ENCODE assay signal across 2 cellular contexts in the genomic region with DNA sequence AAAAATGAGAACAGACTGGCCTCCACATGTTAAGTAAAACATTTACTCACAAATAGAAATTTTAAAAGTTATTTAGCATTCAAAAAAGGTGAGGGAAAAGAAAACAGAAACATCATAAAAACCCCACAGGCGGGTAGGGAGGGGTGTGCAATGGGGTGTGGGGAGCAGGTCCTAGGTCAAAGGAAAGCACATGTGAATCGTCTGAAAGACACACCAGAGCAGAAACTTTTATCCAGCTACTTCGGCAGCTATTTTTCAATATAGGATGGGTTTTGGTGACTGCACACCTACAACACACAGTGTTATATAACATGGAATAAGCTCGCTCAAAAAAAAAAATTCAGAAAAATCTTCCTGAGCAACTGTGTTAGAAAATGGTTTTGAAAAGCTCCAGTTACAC.
TF ChIP-seq lines count a peak whose summit lies in the region.

No MANE protein-coding gene starts in this region.

TF ChIP-seq in SK-N-SH treated with all-trans-retinoic acid at 6 μM for 48 hours, 23 proteins besides CTCF, POLR2A, EP300 and RAD21 (continued from another document):
- TF ChIP-seq, protein P1, sequence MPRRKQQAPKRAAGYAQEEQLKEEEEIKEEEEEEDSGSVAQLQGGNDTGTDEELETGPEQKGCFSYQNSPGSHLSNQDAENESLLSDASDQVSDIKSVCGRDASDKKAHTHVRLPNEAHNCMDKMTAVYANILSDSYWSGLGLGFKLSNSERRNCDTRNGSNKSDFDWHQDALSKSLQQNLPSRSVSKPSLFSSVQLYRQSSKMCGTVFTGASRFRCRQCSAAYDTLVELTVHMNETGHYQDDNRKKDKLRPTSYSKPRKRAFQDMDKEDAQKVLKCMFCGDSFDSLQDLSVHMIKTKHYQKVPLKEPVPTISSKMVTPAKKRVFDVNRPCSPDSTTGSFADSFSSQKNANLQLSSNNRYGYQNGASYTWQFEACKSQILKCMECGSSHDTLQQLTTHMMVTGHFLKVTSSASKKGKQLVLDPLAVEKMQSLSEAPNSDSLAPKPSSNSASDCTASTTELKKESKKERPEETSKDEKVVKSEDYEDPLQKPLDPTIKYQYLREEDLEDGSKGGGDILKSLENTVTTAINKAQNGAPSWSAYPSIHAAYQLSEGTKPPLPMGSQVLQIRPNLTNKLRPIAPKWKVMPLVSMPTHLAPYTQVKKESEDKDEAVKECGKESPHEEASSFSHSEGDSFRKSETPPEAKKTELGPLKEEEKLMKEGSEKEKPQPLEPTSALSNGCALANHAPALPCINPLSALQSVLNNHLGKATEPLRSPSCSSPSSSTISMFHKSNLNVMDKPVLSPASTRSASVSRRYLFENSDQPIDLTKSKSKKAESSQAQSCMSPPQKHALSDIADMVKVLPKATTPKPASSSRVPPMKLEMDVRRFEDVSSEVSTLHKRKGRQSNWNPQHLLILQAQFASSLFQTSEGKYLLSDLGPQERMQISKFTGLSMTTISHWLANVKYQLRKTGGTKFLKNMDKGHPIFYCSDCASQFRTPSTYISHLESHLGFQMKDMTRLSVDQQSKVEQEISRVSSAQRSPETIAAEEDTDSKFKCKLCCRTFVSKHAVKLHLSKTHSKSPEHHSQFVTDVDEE (CRISPR knock-in tag; IDR thresholded peaks at IDR 0.05) = no peak
- TF ChIP-seq ZNF565 (CRISPR knock-in tag; conservative IDR thresholded peaks at IDR 0.05; ENCODE audit: low read depth) = no peak
- no peak for TF ChIP-seq ARNTL (CRISPR knock-in tag; IDR thresholded peaks at IDR 0.05; ENCODE audit: borderline replicate concordance, low read depth)
- no peak for TF ChIP-seq ZNF8 (CRISPR knock-in tag; IDR thresholded peaks at IDR 0.05)
- TF ChIP-seq, protein P2, sequence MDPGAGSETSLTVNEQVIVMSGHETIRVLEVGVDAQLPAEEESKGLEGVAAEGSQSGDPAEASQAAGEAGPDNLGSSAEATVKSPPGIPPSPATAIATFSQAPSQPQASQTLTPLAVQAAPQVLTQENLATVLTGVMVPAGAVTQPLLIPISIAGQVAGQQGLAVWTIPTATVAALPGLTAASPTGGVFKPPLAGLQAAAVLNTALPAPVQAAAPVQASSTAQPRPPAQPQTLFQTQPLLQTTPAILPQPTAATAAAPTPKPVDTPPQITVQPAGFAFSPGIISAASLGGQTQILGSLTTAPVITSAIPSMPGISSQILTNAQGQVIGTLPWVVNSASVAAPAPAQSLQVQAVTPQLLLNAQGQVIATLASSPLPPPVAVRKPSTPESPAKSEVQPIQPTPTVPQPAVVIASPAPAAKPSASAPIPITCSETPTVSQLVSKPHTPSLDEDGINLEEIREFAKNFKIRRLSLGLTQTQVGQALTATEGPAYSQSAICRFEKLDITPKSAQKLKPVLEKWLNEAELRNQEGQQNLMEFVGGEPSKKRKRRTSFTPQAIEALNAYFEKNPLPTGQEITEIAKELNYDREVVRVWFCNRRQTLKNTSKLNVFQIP (CRISPR knock-in tag; IDR thresholded peaks at IDR 0.05; ENCODE audit: borderline replicate concordance, low read depth) = no peak

TF ChIP-seq in WTC11, 78 proteins besides CTCF, POLR2A, EP300 and RAD21 (continued from another document):
- TF ChIP-seq, protein P3, sequence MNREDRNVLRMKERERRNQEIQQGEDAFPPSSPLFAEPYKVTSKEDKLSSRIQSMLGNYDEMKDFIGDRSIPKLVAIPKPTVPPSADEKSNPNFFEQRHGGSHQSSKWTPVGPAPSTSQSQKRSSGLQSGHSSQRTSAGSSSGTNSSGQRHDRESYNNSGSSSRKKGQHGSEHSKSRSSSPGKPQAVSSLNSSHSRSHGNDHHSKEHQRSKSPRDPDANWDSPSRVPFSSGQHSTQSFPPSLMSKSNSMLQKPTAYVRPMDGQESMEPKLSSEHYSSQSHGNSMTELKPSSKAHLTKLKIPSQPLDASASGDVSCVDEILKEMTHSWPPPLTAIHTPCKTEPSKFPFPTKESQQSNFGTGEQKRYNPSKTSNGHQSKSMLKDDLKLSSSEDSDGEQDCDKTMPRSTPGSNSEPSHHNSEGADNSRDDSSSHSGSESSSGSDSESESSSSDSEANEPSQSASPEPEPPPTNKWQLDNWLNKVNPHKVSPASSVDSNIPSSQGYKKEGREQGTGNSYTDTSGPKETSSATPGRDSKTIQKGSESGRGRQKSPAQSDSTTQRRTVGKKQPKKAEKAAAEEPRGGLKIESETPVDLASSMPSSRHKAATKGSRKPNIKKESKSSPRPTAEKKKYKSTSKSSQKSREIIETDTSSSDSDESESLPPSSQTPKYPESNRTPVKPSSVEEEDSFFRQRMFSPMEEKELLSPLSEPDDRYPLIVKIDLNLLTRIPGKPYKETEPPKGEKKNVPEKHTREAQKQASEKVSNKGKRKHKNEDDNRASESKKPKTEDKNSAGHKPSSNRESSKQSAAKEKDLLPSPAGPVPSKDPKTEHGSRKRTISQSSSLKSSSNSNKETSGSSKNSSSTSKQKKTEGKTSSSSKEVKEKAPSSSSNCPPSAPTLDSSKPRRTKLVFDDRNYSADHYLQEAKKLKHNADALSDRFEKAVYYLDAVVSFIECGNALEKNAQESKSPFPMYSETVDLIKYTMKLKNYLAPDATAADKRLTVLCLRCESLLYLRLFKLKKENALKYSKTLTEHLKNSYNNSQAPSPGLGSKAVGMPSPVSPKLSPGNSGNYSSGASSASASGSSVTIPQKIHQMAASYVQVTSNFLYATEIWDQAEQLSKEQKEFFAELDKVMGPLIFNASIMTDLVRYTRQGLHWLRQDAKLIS (CRISPR knock-in tag; IDR thresholded peaks at IDR 0.05; ENCODE audit: borderline replicate concordance) = no peak
- TF ChIP-seq, protein P4, sequence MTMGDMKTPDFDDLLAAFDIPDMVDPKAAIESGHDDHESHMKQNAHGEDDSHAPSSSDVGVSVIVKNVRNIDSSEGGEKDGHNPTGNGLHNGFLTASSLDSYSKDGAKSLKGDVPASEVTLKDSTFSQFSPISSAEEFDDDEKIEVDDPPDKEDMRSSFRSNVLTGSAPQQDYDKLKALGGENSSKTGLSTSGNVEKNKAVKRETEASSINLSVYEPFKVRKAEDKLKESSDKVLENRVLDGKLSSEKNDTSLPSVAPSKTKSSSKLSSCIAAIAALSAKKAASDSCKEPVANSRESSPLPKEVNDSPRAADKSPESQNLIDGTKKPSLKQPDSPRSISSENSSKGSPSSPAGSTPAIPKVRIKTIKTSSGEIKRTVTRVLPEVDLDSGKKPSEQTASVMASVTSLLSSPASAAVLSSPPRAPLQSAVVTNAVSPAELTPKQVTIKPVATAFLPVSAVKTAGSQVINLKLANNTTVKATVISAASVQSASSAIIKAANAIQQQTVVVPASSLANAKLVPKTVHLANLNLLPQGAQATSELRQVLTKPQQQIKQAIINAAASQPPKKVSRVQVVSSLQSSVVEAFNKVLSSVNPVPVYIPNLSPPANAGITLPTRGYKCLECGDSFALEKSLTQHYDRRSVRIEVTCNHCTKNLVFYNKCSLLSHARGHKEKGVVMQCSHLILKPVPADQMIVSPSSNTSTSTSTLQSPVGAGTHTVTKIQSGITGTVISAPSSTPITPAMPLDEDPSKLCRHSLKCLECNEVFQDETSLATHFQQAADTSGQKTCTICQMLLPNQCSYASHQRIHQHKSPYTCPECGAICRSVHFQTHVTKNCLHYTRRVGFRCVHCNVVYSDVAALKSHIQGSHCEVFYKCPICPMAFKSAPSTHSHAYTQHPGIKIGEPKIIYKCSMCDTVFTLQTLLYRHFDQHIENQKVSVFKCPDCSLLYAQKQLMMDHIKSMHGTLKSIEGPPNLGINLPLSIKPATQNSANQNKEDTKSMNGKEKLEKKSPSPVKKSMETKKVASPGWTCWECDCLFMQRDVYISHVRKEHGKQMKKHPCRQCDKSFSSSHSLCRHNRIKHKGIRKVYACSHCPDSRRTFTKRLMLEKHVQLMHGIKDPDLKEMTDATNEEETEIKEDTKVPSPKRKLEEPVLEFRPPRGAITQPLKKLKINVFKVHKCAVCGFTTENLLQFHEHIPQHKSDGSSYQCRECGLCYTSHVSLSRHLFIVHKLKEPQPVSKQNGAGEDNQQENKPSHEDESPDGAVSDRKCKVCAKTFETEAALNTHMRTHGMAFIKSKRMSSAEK (CRISPR knock-in tag; IDR thresholded peaks at IDR 0.05; ENCODE audit: borderline replicate concordance) = no peak
- TF ChIP-seq, protein P5, sequence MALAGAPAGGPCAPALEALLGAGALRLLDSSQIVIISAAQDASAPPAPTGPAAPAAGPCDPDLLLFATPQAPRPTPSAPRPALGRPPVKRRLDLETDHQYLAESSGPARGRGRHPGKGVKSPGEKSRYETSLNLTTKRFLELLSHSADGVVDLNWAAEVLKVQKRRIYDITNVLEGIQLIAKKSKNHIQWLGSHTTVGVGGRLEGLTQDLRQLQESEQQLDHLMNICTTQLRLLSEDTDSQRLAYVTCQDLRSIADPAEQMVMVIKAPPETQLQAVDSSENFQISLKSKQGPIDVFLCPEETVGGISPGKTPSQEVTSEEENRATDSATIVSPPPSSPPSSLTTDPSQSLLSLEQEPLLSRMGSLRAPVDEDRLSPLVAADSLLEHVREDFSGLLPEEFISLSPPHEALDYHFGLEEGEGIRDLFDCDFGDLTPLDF (CRISPR knock-in tag; IDR thresholded peaks at IDR 0.05) = no peak
- TF ChIP-seq HMGA2 (CRISPR knock-in tag; IDR thresholded peaks at IDR 0.05) (no peak), GABPB1 (CRISPR knock-in tag; IDR thresholded peaks at IDR 0.05) (no peak), NR1H2 (CRISPR knock-in tag; IDR thresholded peaks at IDR 0.05) (no peak), TP53 (CRISPR knock-in tag; IDR thresholded peaks at IDR 0.05) (no peak), NFATC4 (CRISPR knock-in tag; IDR thresholded peaks at IDR 0.05) (no peak), GRHL2 (CRISPR knock-in tag; IDR thresholded peaks at IDR 0.05; ENCODE audit: insufficient replicate concordance, severe bottlenecking) (no peak), FOXP1 (CRISPR knock-in tag; IDR thresholded peaks at IDR 0.05; ENCODE audit: borderline replicate concordance) (no peak)
- TF ChIP-seq, protein P6, sequence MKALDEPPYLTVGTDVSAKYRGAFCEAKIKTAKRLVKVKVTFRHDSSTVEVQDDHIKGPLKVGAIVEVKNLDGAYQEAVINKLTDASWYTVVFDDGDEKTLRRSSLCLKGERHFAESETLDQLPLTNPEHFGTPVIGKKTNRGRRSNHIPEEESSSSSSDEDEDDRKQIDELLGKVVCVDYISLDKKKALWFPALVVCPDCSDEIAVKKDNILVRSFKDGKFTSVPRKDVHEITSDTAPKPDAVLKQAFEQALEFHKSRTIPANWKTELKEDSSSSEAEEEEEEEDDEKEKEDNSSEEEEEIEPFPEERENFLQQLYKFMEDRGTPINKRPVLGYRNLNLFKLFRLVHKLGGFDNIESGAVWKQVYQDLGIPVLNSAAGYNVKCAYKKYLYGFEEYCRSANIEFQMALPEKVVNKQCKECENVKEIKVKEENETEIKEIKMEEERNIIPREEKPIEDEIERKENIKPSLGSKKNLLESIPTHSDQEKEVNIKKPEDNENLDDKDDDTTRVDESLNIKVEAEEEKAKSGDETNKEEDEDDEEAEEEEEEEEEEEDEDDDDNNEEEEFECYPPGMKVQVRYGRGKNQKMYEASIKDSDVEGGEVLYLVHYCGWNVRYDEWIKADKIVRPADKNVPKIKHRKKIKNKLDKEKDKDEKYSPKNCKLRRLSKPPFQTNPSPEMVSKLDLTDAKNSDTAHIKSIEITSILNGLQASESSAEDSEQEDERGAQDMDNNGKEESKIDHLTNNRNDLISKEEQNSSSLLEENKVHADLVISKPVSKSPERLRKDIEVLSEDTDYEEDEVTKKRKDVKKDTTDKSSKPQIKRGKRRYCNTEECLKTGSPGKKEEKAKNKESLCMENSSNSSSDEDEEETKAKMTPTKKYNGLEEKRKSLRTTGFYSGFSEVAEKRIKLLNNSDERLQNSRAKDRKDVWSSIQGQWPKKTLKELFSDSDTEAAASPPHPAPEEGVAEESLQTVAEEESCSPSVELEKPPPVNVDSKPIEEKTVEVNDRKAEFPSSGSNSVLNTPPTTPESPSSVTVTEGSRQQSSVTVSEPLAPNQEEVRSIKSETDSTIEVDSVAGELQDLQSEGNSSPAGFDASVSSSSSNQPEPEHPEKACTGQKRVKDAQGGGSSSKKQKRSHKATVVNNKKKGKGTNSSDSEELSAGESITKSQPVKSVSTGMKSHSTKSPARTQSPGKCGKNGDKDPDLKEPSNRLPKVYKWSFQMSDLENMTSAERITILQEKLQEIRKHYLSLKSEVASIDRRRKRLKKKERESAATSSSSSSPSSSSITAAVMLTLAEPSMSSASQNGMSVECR (CRISPR knock-in tag; IDR thresholded peaks at IDR 0.05; ENCODE audit: borderline replicate concordance) = no peak
- TF ChIP-seq, protein P7, sequence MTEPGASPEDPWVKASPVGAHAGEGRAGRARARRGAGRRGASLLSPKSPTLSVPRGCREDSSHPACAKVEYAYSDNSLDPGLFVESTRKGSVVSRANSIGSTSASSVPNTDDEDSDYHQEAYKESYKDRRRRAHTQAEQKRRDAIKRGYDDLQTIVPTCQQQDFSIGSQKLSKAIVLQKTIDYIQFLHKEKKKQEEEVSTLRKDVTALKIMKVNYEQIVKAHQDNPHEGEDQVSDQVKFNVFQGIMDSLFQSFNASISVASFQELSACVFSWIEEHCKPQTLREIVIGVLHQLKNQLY (CRISPR knock-in tag; IDR thresholded peaks at IDR 0.05) = no peak
